19 cellular contexts compared by ENCODE assay signal in the genomic region with DNA sequence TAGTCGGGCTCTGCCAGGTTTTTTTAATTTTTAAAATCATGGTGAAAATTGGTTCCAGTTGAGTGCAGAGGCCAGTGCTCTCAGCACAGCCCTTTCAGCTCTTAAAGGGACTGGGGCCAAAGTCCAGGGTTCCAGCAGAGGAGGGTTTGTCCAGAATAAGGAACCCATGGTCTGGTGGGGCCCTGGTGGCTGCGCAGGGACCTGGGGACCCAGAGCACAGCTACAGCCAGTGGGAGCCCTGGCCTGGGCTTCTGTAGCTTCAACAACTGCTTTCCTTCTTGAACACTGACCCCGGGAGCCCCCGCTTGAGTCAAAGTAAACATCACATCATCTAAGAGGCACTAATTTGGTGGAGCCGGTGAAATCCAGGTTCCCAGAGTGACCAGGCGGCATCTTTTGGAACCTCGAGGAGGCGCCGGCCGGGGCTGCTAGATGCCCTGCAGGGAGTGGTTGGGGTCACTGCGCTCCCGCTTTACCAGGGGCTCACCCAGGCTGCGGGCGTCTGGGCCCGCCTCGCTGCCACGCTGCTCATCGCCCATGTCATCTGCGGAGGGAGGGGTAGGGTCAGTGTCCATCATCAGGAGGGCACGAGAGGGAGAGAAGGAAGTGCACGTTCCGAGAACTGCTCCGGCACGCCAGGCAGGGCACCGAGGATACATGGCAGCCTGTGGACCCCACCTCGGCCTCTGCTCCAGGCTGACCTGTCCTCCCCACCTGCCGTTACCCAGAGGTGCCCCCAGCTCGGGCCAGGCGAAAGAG. TPM values are rescaled to one million over a fixed set of nuclear protein-coding genes. Genes with fewer than 3 reads are reported as not detected.
A peak's percentile ranks its signal among the peaks of the same experiment; 100 is the strongest.
DNase-seq lines count a peak whose midpoint lies in the region; ATAC-seq and TF ChIP-seq lines count a peak whose summit lies in the region.
"Had no signal": no experiment of that assay in that cellular context is flagged by ENCODE, and none has a peak within 500 bp of the region (broad histone marks: within the 10 kb centered on the region; RNA-seq: fewer than 3 reads in every experiment).

No MANE protein-coding gene starts in this region.

- in situ Hi-C loops in IMR-90 (cut with MboI; ENCODE audit: low sequenced_read_pairs): no loop called here

- H3K27ac ChIP-seq in BLaER1: peak overlapping the region; percentile 92
- no peak overlapping the region for H3K27ac ChIP-seq in IMR-90 (ENCODE audit: insufficient read depth, low read length)
- H3K27ac ChIP-seq in psoas muscle: no peak overlapping the region
- no peak overlapping the region for H3K27ac ChIP-seq in dorsolateral prefrontal cortex

- H2BK15ac ChIP-seq in IMR-90 (ENCODE audit: low read depth, low read length): no peak overlapping the region

- WGBS in IMR-90 (ENCODE audit: extremely low coverage in 2 of 2, insufficient read length in 1 of 2), 2 experiments: 95% methylated on average over 4 of the region's 29 CpGs; no CpG with 5 or more reads in 1 of the 2 experiments
- WGBS in psoas muscle, 3 donors: 88 to 93% (median 91%) methylated on average over 25 to 29 of the region's 29 CpGs

- H3K36me3 ChIP-seq in BLaER1 (no peaks in the 10 kb centered on the region), IMR-90 (ENCODE audit: control insufficient read depth, insufficient read depth, low read length) (peaks cover 2% of the 10 kb centered on the region; the same call in 1 of the 2 replicates), psoas muscle (ENCODE audit: insufficient read depth in 1 of 2, low read depth in 1 of 2) (no peaks in the 10 kb centered on the region), BE2C (peaks cover 4% of the 10 kb centered on the region)

- no peak for TF ChIP-seq POLR2A in IMR-90 (IDR thresholded peaks at IDR 0.05; ENCODE audit: low read depth, low read length)

- H2AFZ ChIP-seq in IMR-90 (replicated peaks; ENCODE audit: low read length, poor library complexity): no peak overlapping the region

- H3K27me3 ChIP-seq in BLaER1 (no peaks in the 10 kb centered on the region), IMR-90 (ENCODE audit: control insufficient read depth, insufficient read depth, low read length) (no peaks in the 10 kb centered on the region), psoas muscle (ENCODE audit: insufficient read depth in 3 of 3, low read length in 2 of 3) (peaks cover 0 to 6% (median 1%) of the 10 kb centered on the region in 3 donors), dorsolateral prefrontal cortex (no peaks in the 10 kb centered on the region), BE2C (no peaks in the 10 kb centered on the region)

- no peak overlapping the region for H2BK20ac ChIP-seq in IMR-90 (ENCODE audit: low read depth, low read length)

- peak overlapping the region; percentile 47 for H3K4me3 ChIP-seq in BLaER1
- no peak overlapping the region for H3K4me3 ChIP-seq in IMR-90 (ENCODE audit: insufficient read depth, low read depth, low read length)
- peak overlapping the region; percentile 30 for H3K4me3 ChIP-seq in psoas muscle
- H3K4me3 ChIP-seq in dorsolateral prefrontal cortex: no peak overlapping the region
- H3K4me3 ChIP-seq in BE2C (ENCODE audit: low read depth, low read length): no peak overlapping the region

- no peak overlapping the region for H2AK5ac ChIP-seq in IMR-90 (ENCODE audit: low read depth, low read length)

- TF ChIP-seq CTCF in IMR-90 (conservative IDR thresholded peaks at IDR 0.05; ENCODE audit: low read depth, low read length) (no peak), psoas muscle (IDR thresholded peaks at IDR 0.05) (no peak), dorsolateral prefrontal cortex (IDR thresholded peaks at IDR 0.05 in 54 of 56, conservative IDR thresholded peaks at IDR 0.05 in 2 of 56; ENCODE audit: low read depth in 1 of 56, partially characterized antibody in 56 of 56) (no peak), BE2C (IDR thresholded peaks at IDR 0.05; ENCODE audit: low read depth, low read length) (no peak)

- H3K56ac ChIP-seq in IMR-90 (ENCODE audit: extremely low read depth, insufficient read depth, low read length): no peak overlapping the region

- H2BK120ac ChIP-seq in IMR-90 (ENCODE audit: low read depth, low read length): no peak overlapping the region

- no peaks in the 10 kb centered on the region for H3K9me1 ChIP-seq in IMR-90 (ENCODE audit: insufficient read depth, low read length)

- H2AK9ac ChIP-seq in IMR-90 (replicated peaks; ENCODE audit: low read depth, low read length, poor library complexity): peak overlapping the region; percentile 42

- POLR2A ChIA-PET in IMR-90 (lab: Charles Lee; ENCODE audit: unreplicated experiment): no interaction called here

- no peaks in the 10 kb centered on the region for H3K79me1 ChIP-seq in IMR-90 (ENCODE audit: low read depth in 1 of 2, low read length in 2 of 2)

- peaks cover 11% of the 10 kb centered on the region for H3K9me3 ChIP-seq in BLaER1
- no peaks in the 10 kb centered on the region for H3K9me3 ChIP-seq in IMR-90 (ENCODE audit: control insufficient read depth, insufficient read depth, low read length)
- H3K9me3 ChIP-seq in psoas muscle: no peaks in the 10 kb centered on the region
- no peaks in the 10 kb centered on the region; the same call in 1 of the 2 replicates for H3K9me3 ChIP-seq in BE2C

- H4K8ac ChIP-seq in IMR-90 (ENCODE audit: low read depth in 2 of 2, low read length in 2 of 2): no peak overlapping the region

- DNase-seq in IMR-90 (no peak), left kidney (ENCODE audit: low read depth, low spot score) (peak; percentile 26), psoas muscle (no peak), dorsolateral prefrontal cortex (no peak), BE2C (no peak)
- DNase-seq: AML-193; CD4-positive, alpha-beta memory T cell; DND-41; GDM1; GOT3; KG1; MM.1S; NCI-H1930; NCI-H2171; NCI-H446 treated with DMSO at 0.1 percent for 48 hours; NCI-H748 treated with DMSO at 0.1 percent for 48 hours; SHP77 treated with DMSO at 0.1 percent for 48 hours had no signal

- no peak for ATAC-seq in IMR-90 (ENCODE audit: low read depth)
- ATAC-seq in psoas muscle: no peak
- ATAC-seq in HG03378 (IDR thresholded peaks at IDR 0.05; ENCODE audit: unreplicated experiment): no peak

- H3K18ac ChIP-seq in IMR-90 (ENCODE audit: low read depth, low read length): no peak overlapping the region

- H3K4me2 ChIP-seq in BLaER1 (peak overlapping the region; percentile 91), IMR-90 (ENCODE audit: low read depth, low read length) (no peak overlapping the region)

- no peak overlapping the region for H4K5ac ChIP-seq in IMR-90 (ENCODE audit: low read depth, low read length)

- dilution Hi-C loops in IMR-90 (cut with HindIII; ENCODE audit: low sequenced_read_pairs, unreplicated experiment): no loop called here

- H3K23ac ChIP-seq in IMR-90 (ENCODE audit: low read depth, low read length): no peak overlapping the region

- H3K9ac ChIP-seq in BLaER1 (peak overlapping the region; percentile 76), IMR-90 (ENCODE audit: low read depth, low read length) (no peak overlapping the region)

- no peak overlapping the region for H4K91ac ChIP-seq in IMR-90 (ENCODE audit: insufficient read depth, low read depth, low read length)

- CTCF ChIA-PET in IMR-90 (lab: Yijun Ruan, JAX): no interaction called here

- H4K20me1 ChIP-seq in BLaER1 (no peaks in the 10 kb centered on the region), IMR-90 (ENCODE audit: insufficient read depth, low read length) (no peaks in the 10 kb centered on the region)

- no TSS peak for BruUV-seq in IMR-90 (replicated peaks; lab: Mats Ljungman, UMichigan)

- H3K4me1 ChIP-seq in BLaER1: peaks cover 78% of the 10 kb centered on the region
- peaks cover 1% of the 10 kb centered on the region; the same call in 1 of the 2 replicates for H3K4me1 ChIP-seq in IMR-90 (ENCODE audit: control insufficient read depth, insufficient read depth, low read length)
- peaks cover 9% of the 10 kb centered on the region for H3K4me1 ChIP-seq in psoas muscle
- peaks cover 19% of the 10 kb centered on the region for H3K4me1 ChIP-seq in BE2C

- H3K4ac ChIP-seq in IMR-90 (ENCODE audit: low read depth, low read length): no peak overlapping the region

- intact Hi-C loops in IMR-90 (cut with micrococcal nuclease) (no loop called here), psoas muscle (cut with DNase I) (no loop called here), dorsolateral prefrontal cortex (cut with DNase I) (no loop called here)

- H3K14ac ChIP-seq in IMR-90 (replicated peaks; ENCODE audit: low read depth, low read length): no peak overlapping the region

- H2BK5ac ChIP-seq in IMR-90 (ENCODE audit: low read depth, low read length, poor library complexity, severe bottlenecking): no peak overlapping the region

- no peak for TF ChIP-seq RAD21 in IMR-90 (IDR thresholded peaks at IDR 0.05; ENCODE audit: low read length)

TF ChIP-seq in IMR-90, 13 proteins besides CTCF, POLR2A, EP300 and RAD21 (continues in another document):
- TF ChIP-seq MXI1 (IDR thresholded peaks at IDR 0.05; ENCODE audit: borderline replicate concordance, low read depth, low read length) (no peak), SMC3 (IDR thresholded peaks at IDR 0.05; ENCODE audit: low read depth, low read length) (no peak), RCOR1 (IDR thresholded peaks at IDR 0.05; ENCODE audit: insufficient replicate concordance, low read length) (no peak)
- TF ChIP-seq, protein P1, sequence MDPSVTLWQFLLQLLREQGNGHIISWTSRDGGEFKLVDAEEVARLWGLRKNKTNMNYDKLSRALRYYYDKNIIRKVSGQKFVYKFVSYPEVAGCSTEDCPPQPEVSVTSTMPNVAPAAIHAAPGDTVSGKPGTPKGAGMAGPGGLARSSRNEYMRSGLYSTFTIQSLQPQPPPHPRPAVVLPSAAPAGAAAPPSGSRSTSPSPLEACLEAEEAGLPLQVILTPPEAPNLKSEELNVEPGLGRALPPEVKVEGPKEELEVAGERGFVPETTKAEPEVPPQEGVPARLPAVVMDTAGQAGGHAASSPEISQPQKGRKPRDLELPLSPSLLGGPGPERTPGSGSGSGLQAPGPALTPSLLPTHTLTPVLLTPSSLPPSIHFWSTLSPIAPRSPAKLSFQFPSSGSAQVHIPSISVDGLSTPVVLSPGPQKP (IDR thresholded peaks at IDR 0.05; ENCODE audit: borderline replicate concordance, low read depth, low read length): no peak
- TF ChIP-seq, protein P2, sequence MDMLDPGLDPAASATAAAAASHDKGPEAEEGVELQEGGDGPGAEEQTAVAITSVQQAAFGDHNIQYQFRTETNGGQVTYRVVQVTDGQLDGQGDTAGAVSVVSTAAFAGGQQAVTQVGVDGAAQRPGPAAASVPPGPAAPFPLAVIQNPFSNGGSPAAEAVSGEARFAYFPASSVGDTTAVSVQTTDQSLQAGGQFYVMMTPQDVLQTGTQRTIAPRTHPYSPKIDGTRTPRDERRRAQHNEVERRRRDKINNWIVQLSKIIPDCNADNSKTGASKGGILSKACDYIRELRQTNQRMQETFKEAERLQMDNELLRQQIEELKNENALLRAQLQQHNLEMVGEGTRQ (IDR thresholded peaks at IDR 0.05; ENCODE audit: low read depth, low read length): no peak

RNA-seq across cellular contexts. Expression of a gene that starts 16.6 kb away (rescaled TPM):
- total RNA-seq in IMR-90 (2012; rRNA removed) (42.5 and 46.7 TPM in 2 replicates), psoas muscle (10 to 100 TPM; 48.4 to 50.0 (median 48.9) TPM), dorsolateral prefrontal cortex (100 to 1,000 TPM in 31 of 120 experiments, 10 to 100 TPM in 89; 71.9 to 120 (median 93.1) TPM)
- polyA plus RNA-seq in IMR-90 (2012; rRNA removed) (111 and 165 TPM in 2 replicates), psoas muscle (10 to 100 TPM; 40.5 to 71.7 (median 43.9) TPM)
- 75.6 and 136 TPM in 2 replicates for polyA plus RNA-seq in IMR-90 (2012; cell fraction: cytosol; rRNA removed)
- 170 and 215 TPM in 2 replicates for polyA plus RNA-seq in IMR-90 (2012; cell fraction: nucleus; rRNA removed; ENCODE audit: low replicate concordance)
- 210 TPM for polyA plus RNA-seq in BE2C (2012; ENCODE audit: insufficient read depth, insufficient read length, low read depth)

Comparison
In these comparisons a context has a peak if more than half of its experiments do, and no peak if none do; other contexts are left out.
1. H3K4me3 ChIP-seq: peak in BLaER1 (single experiment) and psoas muscle (single experiment); none in IMR-90 (single experiment), dorsolateral prefrontal cortex (0 of 59) and BE2C (single experiment).